In genomic region chr22:32499666-32500065, GRCh38 we compare ENCODE assay signal across 22 cellular contexts.
"Had no signal": no experiment of that assay in that cellular context is flagged by ENCODE, and none has a peak within 500 bp of the region (broad histone marks: within the 10 kb centered on the region; RNA-seq: fewer than 3 reads in every experiment).

No MANE protein-coding gene starts in this region.

- DNase-seq: activated CD4-positive, alpha-beta T cell treated with anti-CD3 and anti-CD28 coated beads for 4 hours; activated CD8-positive, alpha-beta memory T cell treated with anti-CD3 and anti-CD28 coated beads, Interleukin-2, amount 50 U/mL, for 4 hours; activated CD8-positive, alpha-beta T cell treated with anti-CD3 and anti-CD28 coated beads for 36 hours; activated effector memory CD4-positive, alpha-beta T cell treated with Interleukin-2 at 50 U/mL for 16 hours; activated naive CD4-positive, alpha-beta T cell; adrenal gland; anterior cingulate cortex; cerebellar nuclear complex; NCI-H1092; NCI-H1417; NCI-H2029; NCI-H2107; NCI-H345; NCI-H510A treated with DMSO at 0.1 percent for 48 hours; NCI-H69; NK-92 treated with Interleukin-12 subunit alpha and Interleukin-12 subunit beta, amount 100 ng/mL, for 24 hours; OCI-M1; Right ventricle myocardium superior had no signal

- H3K27ac Mint-ChIP-seq: activated CD8-positive, alpha-beta T cell treated with anti-CD3 and anti-CD28 coated beads for 36 hours; activated naive CD4-positive, alpha-beta T cell treated with anti-CD3 and anti-CD28 coated beads, Interleukin-2, amount 50 U/mL, for 72 hours; activated T-helper 1 cell treated with anti-CD3 and anti-CD28 coated beads, Interleukin-12 subunit alpha, Interleukin-12 subunit beta, Interleukin-2, Interleukin-4 antibody, amounts not matched to agents 30 ng/mL and 10 ng/mL and 1 ng/mL, durations not matched to agents 14 hours and 24 hours and 36 hours; T-helper 1 cell treated with Interleukin-12 subunit alpha and Interleukin-12 subunit beta and Interleukin-4 antibody, amounts not matched to agents 30 μg/mL and 1 μg/mL, for 36 hours had no signal

- H3K4me3 Mint-ChIP-seq: activated CD8-positive, alpha-beta T cell treated with anti-CD3 and anti-CD28 coated beads for 36 hours; activated T-helper 1 cell treated with anti-CD3 and anti-CD28 coated beads, Interleukin-12 subunit alpha, Interleukin-12 subunit beta, Interleukin-2, Interleukin-4 antibody, amounts not matched to agents 30 ng/mL and 10 ng/mL and 1 ng/mL, durations not matched to agents 14 hours and 24 hours and 36 hours; T-helper 1 cell treated with Interleukin-12 subunit alpha and Interleukin-12 subunit beta and Interleukin-4 antibody, amounts not matched to agents 30 μg/mL and 1 μg/mL, for 36 hours had no signal

- H3K9me3 ChIP-seq: adrenal gland had no signal

- H3K9me3 Mint-ChIP-seq: activated CD8-positive, alpha-beta T cell treated with anti-CD3 and anti-CD28 coated beads for 36 hours; activated naive CD4-positive, alpha-beta T cell treated with anti-CD3 and anti-CD28 coated beads, Interleukin-2, amount 50 U/mL, for 72 hours; activated T-helper 1 cell treated with anti-CD3 and anti-CD28 coated beads, Interleukin-12 subunit alpha, Interleukin-12 subunit beta, Interleukin-2, Interleukin-4 antibody, amounts not matched to agents 30 ng/mL and 10 ng/mL and 1 ng/mL, durations not matched to agents 14 hours and 24 hours and 36 hours; T-helper 1 cell treated with Interleukin-12 subunit alpha and Interleukin-12 subunit beta and Interleukin-4 antibody, amounts not matched to agents 30 μg/mL and 1 μg/mL, for 36 hours had no signal

- H3K4me3 ChIP-seq: adrenal gland had no signal

- H3K27me3 Mint-ChIP-seq: activated CD8-positive, alpha-beta T cell treated with anti-CD3 and anti-CD28 coated beads for 36 hours had no signal

- H3K9ac ChIP-seq: KMS-11 had no signal

- H3K27me3 ChIP-seq: adrenal gland had no signal
